ENCODE assay signal across 8 cellular contexts in the genomic region with DNA sequence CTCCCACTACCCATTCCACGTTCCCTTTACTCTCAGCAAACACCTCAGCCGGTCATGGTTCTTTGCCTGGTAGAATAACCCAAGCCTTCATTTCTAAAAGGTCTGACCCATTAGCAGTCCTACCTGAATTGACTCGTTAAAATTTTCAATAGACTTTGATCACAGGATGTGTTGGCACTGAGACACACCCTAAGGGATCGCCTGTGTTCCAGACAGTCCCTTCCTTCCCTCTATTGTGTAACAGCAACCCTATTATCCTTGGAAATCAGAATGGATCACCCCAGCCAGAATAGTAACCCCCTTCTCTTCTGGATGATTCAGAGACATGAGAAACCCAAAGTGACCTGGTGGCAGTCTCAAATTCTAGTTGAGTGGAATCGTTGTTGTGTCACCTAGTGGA.
"Had no signal": no experiment of that assay in that cellular context is flagged by ENCODE, and none has a peak within 500 bp of the region (broad histone marks: within the 10 kb centered on the region; RNA-seq: fewer than 3 reads in every experiment).

No MANE protein-coding gene starts in this region.

- H3K4me3 ChIP-seq: GM23248, HAP-1 had no signal

- H3K36me3 ChIP-seq: HAP-1 had no signal

- H2AFZ ChIP-seq: GM23248 had no signal

- H3K27ac ChIP-seq: GM23248, HL-60 had no signal

- H3K4me1 ChIP-seq: HAP-1 had no signal

- H3K9ac ChIP-seq: GM23248 had no signal

- ATAC-seq: HCT116, HepG2 had no signal

- DNase-seq: GM23248, GOT3, H7, HFFc6 had no signal

- FAIRE-seq: HepG2 had no signal

- H3K9me3 ChIP-seq: HAP-1 had no signal
